Comparison of ENCODE assay signal across 15 cellular contexts in genomic region chr19:4974855-4975469, GRCh38. TPM values are rescaled to one million over a fixed set of nuclear protein-coding genes. Genes with fewer than 3 reads are reported as not detected.
A peak's percentile ranks its signal among the peaks of the same experiment; 100 is the strongest.
DNase-seq lines count a peak whose midpoint lies in the region; ATAC-seq and TF ChIP-seq lines count a peak whose summit lies in the region.
"Had no signal": no experiment of that assay in that cellular context is flagged by ENCODE, and none has a peak within 500 bp of the region (broad histone marks: within the 10 kb centered on the region; RNA-seq: fewer than 3 reads in every experiment).

No MANE protein-coding gene starts in this region.

- no peak for TF ChIP-seq POLR2A in IMR-90 (IDR thresholded peaks at IDR 0.05; ENCODE audit: low read depth, low read length)

- no peaks in the 10 kb centered on the region for H3K27me3 Mint-ChIP-seq in dendritic cell treated with granulocyte-macrophage colony-stimulating factor and Interleukin-4, amounts not matched to agents 40 ng/mL and 50 ng/mL, for 4 days
- H3K27me3 Mint-ChIP-seq: activated naive CD4-positive, alpha-beta T cell treated with anti-CD3 and anti-CD28 coated beads, Interleukin-2, amount 10 ng/mL, durations not matched to agents 7 days and 5 days; T-helper 17 cell had no signal

- H2BK120ac ChIP-seq in IMR-90 (ENCODE audit: low read depth, low read length) (no peak overlapping the region), trophoblast cell (ENCODE audit: insufficient read depth, low read length, poor library complexity) (peak overlapping the region; percentile 45)

- H3K4me1 ChIP-seq in BLaER1 (peaks cover 100% of the 10 kb centered on the region), IMR-90 (ENCODE audit: control insufficient read depth, insufficient read depth, low read length) (peaks cover 42% of the 10 kb centered on the region), trophoblast cell (ENCODE audit: control insufficient read depth in 1 of 2, insufficient read depth in 2 of 2, low read length in 2 of 2) (peaks cover 53 to 57% of the 10 kb centered on the region in 2 experiments)

- H3K56ac ChIP-seq in IMR-90 (ENCODE audit: extremely low read depth, insufficient read depth, low read length): no peak overlapping the region

- H4K91ac ChIP-seq in IMR-90 (ENCODE audit: insufficient read depth, low read depth, low read length): no peak overlapping the region
- H4K91ac ChIP-seq in trophoblast cell (ENCODE audit: low read depth, low read length): peak overlapping the region; percentile 45

- no peak overlapping the region for H3K27ac ChIP-seq in BLaER1
- H3K27ac ChIP-seq in IMR-90 (ENCODE audit: insufficient read depth, low read length): no peak overlapping the region; the same call in 1 of the 2 replicates
- H3K27ac ChIP-seq in trophoblast cell (ENCODE audit: low read depth, low read length): peak overlapping the region; percentile 91

- H3K4me1 Mint-ChIP-seq in dendritic cell treated with granulocyte-macrophage colony-stimulating factor and Interleukin-4, amounts not matched to agents 40 ng/mL and 50 ng/mL, for 4 days (ENCODE audit: low read depth): peaks cover 89% of the 10 kb centered on the region

- no peak overlapping the region for H2BK12ac ChIP-seq in trophoblast cell (ENCODE audit: low read length)

- no peak for TF ChIP-seq RAD21 in IMR-90 (IDR thresholded peaks at IDR 0.05; ENCODE audit: low read length)

- no peak overlapping the region for H2BK20ac ChIP-seq in IMR-90 (ENCODE audit: low read depth, low read length)

- no peak for TF ChIP-seq CTCF in IMR-90 (conservative IDR thresholded peaks at IDR 0.05; ENCODE audit: low read depth, low read length)

- peak overlapping the region; percentile 24 for H3K4me3 Mint-ChIP-seq in dendritic cell treated with granulocyte-macrophage colony-stimulating factor and Interleukin-4, amounts not matched to agents 40 ng/mL and 50 ng/mL, for 4 days
- H3K4me3 Mint-ChIP-seq: activated CD8-positive, alpha-beta T cell treated with anti-CD3 and anti-CD28 coated beads, Interleukin-2, amount 10 ng/mL, durations not matched to agents 7 days and 5 days; activated naive CD4-positive, alpha-beta T cell treated with anti-CD3 and anti-CD28 coated beads, Interleukin-2, amount 10 ng/mL, durations not matched to agents 7 days and 5 days; T-helper 17 cell had no signal

- H3K23ac ChIP-seq in IMR-90 (ENCODE audit: low read depth, low read length) (peak overlapping the region; percentile 63; the same call in 1 of the 2 replicates), trophoblast cell (ENCODE audit: low read length) (no peak overlapping the region)

- H2BK5ac ChIP-seq in IMR-90 (ENCODE audit: low read depth, low read length, poor library complexity, severe bottlenecking): no peak overlapping the region
- H2BK5ac ChIP-seq in trophoblast cell (ENCODE audit: low read depth, low read length, poor library complexity): peak overlapping the region; percentile 34

- POLR2A ChIA-PET in IMR-90 (lab: Charles Lee; ENCODE audit: unreplicated experiment): no interaction called here

- H3K27me3 ChIP-seq in BLaER1: peaks cover 3% of the 10 kb centered on the region; the same call in 1 of the 2 replicates
- no peaks in the 10 kb centered on the region for H3K27me3 ChIP-seq in IMR-90 (ENCODE audit: control insufficient read depth, insufficient read depth, low read length)
- no peaks in the 10 kb centered on the region for H3K27me3 ChIP-seq in trophoblast cell (ENCODE audit: insufficient read depth, low read length)
- H3K27me3 ChIP-seq: hepatocyte had no signal

- CTCF ChIA-PET in IMR-90 (lab: Yijun Ruan, JAX): no interaction called here

- H3K36me3 Mint-ChIP-seq in dendritic cell treated with granulocyte-macrophage colony-stimulating factor and Interleukin-4, amounts not matched to agents 40 ng/mL and 50 ng/mL, for 4 days (ENCODE audit: low read depth): peaks cover 61% of the 10 kb centered on the region

- dilution Hi-C loops in IMR-90 (cut with HindIII; ENCODE audit: low sequenced_read_pairs, unreplicated experiment): no loop called here

- H3K79me1 ChIP-seq in IMR-90 (ENCODE audit: low read depth in 1 of 2, low read length in 2 of 2) (peaks cover 10 to 82% of the 10 kb centered on the region in 2 experiments; a peak in 3 of 4 replicates), trophoblast cell (ENCODE audit: low read length) (peaks cover 46% of the 10 kb centered on the region)

- H3K14ac ChIP-seq in IMR-90 (replicated peaks; ENCODE audit: low read depth, low read length) (no peak overlapping the region), trophoblast cell (ENCODE audit: low read length) (no peak overlapping the region)

- no peak overlapping the region for H4K12ac ChIP-seq in trophoblast cell (ENCODE audit: low read depth, low read length)

- no peak overlapping the region for H3K9ac ChIP-seq in BLaER1
- no peak overlapping the region for H3K9ac ChIP-seq in IMR-90 (ENCODE audit: low read depth, low read length)
- no peak overlapping the region for H3K9ac ChIP-seq in trophoblast cell (ENCODE audit: low read length)

- H3K9me3 ChIP-seq in BLaER1 (no peaks in the 10 kb centered on the region), IMR-90 (ENCODE audit: control insufficient read depth, insufficient read depth, low read length) (no peaks in the 10 kb centered on the region), trophoblast cell (ENCODE audit: insufficient read depth, low read depth, low read length) (no peaks in the 10 kb centered on the region)

- H3K4me2 ChIP-seq in BLaER1: peak overlapping the region; percentile 100
- H3K4me2 ChIP-seq in IMR-90 (ENCODE audit: low read depth, low read length): no peak overlapping the region
- peak overlapping the region; percentile 11 for H3K4me2 ChIP-seq in trophoblast cell (ENCODE audit: low read length)
- H3K4me2 ChIP-seq: hepatocyte had no signal

- DNase-seq in IMR-90: no peak
- peak; percentile 54 to 74 for DNase-seq in trophoblast cell
- no peak for DNase-seq in HPDE6-E6E7 (ENCODE audit: extremely low spot score)
- DNase-seq in activated gamma-delta T cell (lab: John Stamatoyannopoulos, UW): no peak
- DNase-seq: activated CD8-positive, alpha-beta T cell treated with anti-CD3 and anti-CD28 coated beads, Interleukin-2, amount 10 ng/mL, durations not matched to agents 7 days and 5 days; activated naive CD4-positive, alpha-beta T cell treated with anti-CD3 and anti-CD28 coated beads, Interleukin-2, amount 10 ng/mL, durations not matched to agents 7 days and 5 days; caudate nucleus; NCI-H345; T-helper 17 cell had no signal

- H3K36me3 ChIP-seq in BLaER1: peaks cover 6% of the 10 kb centered on the region; the same call in 1 of the 2 replicates
- no peaks in the 10 kb centered on the region for H3K36me3 ChIP-seq in IMR-90 (ENCODE audit: control insufficient read depth, insufficient read depth, low read length)
- H3K36me3 ChIP-seq in trophoblast cell (ENCODE audit: control insufficient read depth in 1 of 2, insufficient read depth in 2 of 2, low read length in 2 of 2): peaks cover 5 to 7% of the 10 kb centered on the region in 2 experiments

- no peak overlapping the region for H4K5ac ChIP-seq in IMR-90 (ENCODE audit: low read depth, low read length)

- no peak overlapping the region for H2AFZ ChIP-seq in IMR-90 (replicated peaks; ENCODE audit: low read length, poor library complexity)
- H2AFZ ChIP-seq in trophoblast cell (ENCODE audit: insufficient read depth, low read length, poor library complexity): no peak overlapping the region
- H2AFZ ChIP-seq: hepatocyte had no signal

- ATAC-seq in IMR-90 (ENCODE audit: low read depth): no peak
- ATAC-seq in GM18870 (IDR thresholded peaks at IDR 0.05; ENCODE audit: unreplicated experiment): no peak
- ATAC-seq in HG03439 (IDR thresholded peaks at IDR 0.05; ENCODE audit: unreplicated experiment): no peak
- ATAC-seq: activated CD8-positive, alpha-beta T cell treated with anti-CD3 and anti-CD28 coated beads, Interleukin-2, amount 10 ng/mL, durations not matched to agents 7 days and 5 days; Panc1; T-helper 17 cell had no signal

- no peak overlapping the region for H2AK9ac ChIP-seq in IMR-90 (replicated peaks; ENCODE audit: low read depth, low read length, poor library complexity)

- H4K8ac ChIP-seq in IMR-90 (ENCODE audit: low read depth in 2 of 2, low read length in 2 of 2) (no peak overlapping the region; a peak in 1 of 4 replicates), trophoblast cell (ENCODE audit: low read depth, low read length) (peak overlapping the region; percentile 30)

- H3K4ac ChIP-seq in IMR-90 (ENCODE audit: low read depth, low read length): peak overlapping the region; percentile 32; the same call in 1 of the 2 replicates
- H3K4ac ChIP-seq in trophoblast cell (ENCODE audit: low read depth, low read length): peak overlapping the region; percentile 30

- H3K4me3 ChIP-seq in BLaER1 (no peak overlapping the region), IMR-90 (ENCODE audit: insufficient read depth, low read depth, low read length) (no peak overlapping the region), trophoblast cell (ENCODE audit: low read depth, low read length) (no peak overlapping the region)
- H3K4me3 ChIP-seq: hepatocyte had no signal

- peaks cover 49% of the 10 kb centered on the region for H3K79me2 ChIP-seq in trophoblast cell (ENCODE audit: control insufficient read depth, insufficient read depth, low read length, poor library complexity)

- H2AK5ac ChIP-seq in IMR-90 (ENCODE audit: low read depth, low read length) (peak overlapping the region; percentile 81), trophoblast cell (ENCODE audit: low read length) (peak overlapping the region; percentile 23)

- H3K18ac ChIP-seq in IMR-90 (ENCODE audit: low read depth, low read length) (no peak overlapping the region), trophoblast cell (ENCODE audit: low read length) (no peak overlapping the region)

- in situ Hi-C loops in IMR-90 (cut with MboI; ENCODE audit: low sequenced_read_pairs): no loop called here

- H2BK15ac ChIP-seq in IMR-90 (ENCODE audit: low read depth, low read length): no peak overlapping the region; the same call in 2 of the 3 replicates

- peak overlapping the region; percentile 90 for H3K27ac Mint-ChIP-seq in dendritic cell treated with granulocyte-macrophage colony-stimulating factor and Interleukin-4, amounts not matched to agents 40 ng/mL and 50 ng/mL, for 4 days
- H3K27ac Mint-ChIP-seq: activated CD8-positive, alpha-beta T cell treated with anti-CD3 and anti-CD28 coated beads, Interleukin-2, amount 10 ng/mL, durations not matched to agents 7 days and 5 days; activated naive CD4-positive, alpha-beta T cell treated with anti-CD3 and anti-CD28 coated beads, Interleukin-2, amount 10 ng/mL, durations not matched to agents 7 days and 5 days; T-helper 17 cell had no signal

- BruUV-seq in IMR-90 (replicated peaks; lab: Mats Ljungman, UMichigan): no TSS peak

- intact Hi-C loops in IMR-90 (cut with micrococcal nuclease): no loop called here
- intact Hi-C loops in dendritic cell treated with granulocyte-macrophage colony-stimulating factor and Interleukin-4, amounts not matched to agents 40 ng/mL and 50 ng/mL, for 4 days (cut with micrococcal nuclease): loop anchor here (10.0 kb wide), 1 partner anchor 50 kb away; no protein-coding TSS in a partner anchor

- H3K9me3 Mint-ChIP-seq in dendritic cell treated with granulocyte-macrophage colony-stimulating factor and Interleukin-4, amounts not matched to agents 40 ng/mL and 50 ng/mL, for 4 days: no peaks in the 10 kb centered on the region
- H3K9me3 Mint-ChIP-seq: activated naive CD4-positive, alpha-beta T cell treated with anti-CD3 and anti-CD28 coated beads, Interleukin-2, amount 10 ng/mL, durations not matched to agents 7 days and 5 days had no signal

- WGBS in IMR-90 (ENCODE audit: extremely low coverage in 2 of 2, insufficient read length in 1 of 2), 2 experiments: 96% methylated on average over 5 of the region's 17 CpGs; no CpG with 5 or more reads in 1 of the 2 experiments
- WGBS in trophoblast cell (ENCODE audit: extremely low coverage, insufficient coverage, insufficient read length): no CpG with 5 or more reads among the region's 17 CpGs

- peaks cover 26% of the 10 kb centered on the region for H3K9me1 ChIP-seq in IMR-90 (ENCODE audit: insufficient read depth, low read length)

- H4K20me1 ChIP-seq in BLaER1: peaks cover 100% of the 10 kb centered on the region
- peaks cover 83% of the 10 kb centered on the region for H4K20me1 ChIP-seq in IMR-90 (ENCODE audit: insufficient read depth, low read length)

RNA-seq across cellular contexts. Expression of gene KDM4B, which starts 6.0 kb away (rescaled TPM):
- total RNA-seq in IMR-90 (2012; rRNA removed): 5.0 TPM in 2 replicates
- 17.9 and 20.8 TPM in 2 replicates for polyA plus RNA-seq in IMR-90 (2012; rRNA removed)
- 9.5 and 17.5 TPM in 2 replicates for polyA plus RNA-seq in IMR-90 (2012; cell fraction: cytosol; rRNA removed)
- polyA plus RNA-seq in IMR-90 (2012; cell fraction: nucleus; rRNA removed; ENCODE audit: low replicate concordance): 37.9 and 61.0 TPM in 2 replicates
- 37.1 and 37.3 TPM in 2 replicates for polyA plus RNA-seq in trophoblast cell (2013)

Comparison
In these comparisons a context has a peak if more than half of its experiments do, and no peak if none do; other contexts are left out.
1. DNase-seq: peak in trophoblast cell (2 of 2); none in IMR-90 (single experiment), HPDE6-E6E7 (single experiment) and activated gamma-delta T cell (single experiment).